20 cellular contexts compared by ENCODE assay signal in genomic region chr15:68082735-68083134, GRCh38.
"Had no signal": no experiment of that assay in that cellular context is flagged by ENCODE, and none has a peak within 500 bp of the region (broad histone marks: within the 10 kb centered on the region; RNA-seq: fewer than 3 reads in every experiment).

No MANE protein-coding gene starts in this region.

- H3K9me3 ChIP-seq: colonic mucosa, left ventricle myocardium inferior, testis, upper lobe of left lung had no signal

- H3K36me3 ChIP-seq: brain microvascular endothelial cell, colonic mucosa had no signal

- H3K4me3 Mint-ChIP-seq: activated CD4-positive, alpha-beta T cell treated with anti-CD3 and anti-CD28 coated beads for 36 hours; activated T-helper 1 cell treated with anti-CD3 and anti-CD28 coated beads, Interleukin-12 subunit alpha, Interleukin-12 subunit beta, Interleukin-2, Interleukin-4 antibody, amounts not matched to agents 30 ng/mL and 10 ng/mL and 1 ng/mL, durations not matched to agents 14 hours and 24 hours and 36 hours; natural killer cell treated with Interleukin-12 subunit alpha and Interleukin-12 subunit beta and Interleukin-15 and Interleukin-18, amount 100 ng/mL, for 72 hours; T-helper 2 cell treated with Interferon-gamma antibody and Interleukin-4, amounts not matched to agents 5 μg/mL and 100 μg/mL, for 36 hours; WTC11 had no signal

- H3K4me3 ChIP-seq: colonic mucosa, left ventricle myocardium inferior, testis, upper lobe of left lung had no signal

- H3K27me3 ChIP-seq: brain microvascular endothelial cell, colonic mucosa, testis, upper lobe of left lung had no signal

- H3K4me1 ChIP-seq: colonic mucosa had no signal

- ATAC-seq: activated CD4-positive, alpha-beta T cell treated with anti-CD3 and anti-CD28 coated beads for 36 hours; natural killer cell treated with Interleukin-12 subunit alpha and Interleukin-12 subunit beta and Interleukin-15 and Interleukin-18, amount 100 ng/mL, for 72 hours; WTC11 had no signal

- DNase-seq: activated CD4-positive, alpha-beta T cell treated with anti-CD3 and anti-CD28 coated beads for 36 hours; activated CD4-positive, alpha-beta T cell treated with anti-CD3 and anti-CD28 coated beads, Interleukin-2, amount 50 U/mL, for 48 hours; activated gamma-delta T cell treated with Interleukin-2 at 50 U/mL for 16 hours; activated T-cell treated with anti-CD3 and anti-CD28 coated beads for 4 hours; anterior cingulate cortex; brain microvascular endothelial cell; central memory CD4-positive, alpha-beta T cell; colonic mucosa; erythroblast; left ventricle myocardium inferior; mammary epithelial cell; retina; stimulated activated CD4-positive, alpha-beta T cell treated with anti-CD3 and anti-CD28 coated beads, Interleukin-15, amount 100 ng/mL, for 24 hours; stimulated activated CD4-positive, alpha-beta T cell treated with anti-CD3 and anti-CD28 coated beads, Interleukin-2, amount 100 ng/mL, for 48 hours; testis; upper lobe of left lung had no signal

- H3K27ac Mint-ChIP-seq: activated CD4-positive, alpha-beta T cell treated with anti-CD3 and anti-CD28 coated beads for 36 hours; activated T-helper 1 cell treated with anti-CD3 and anti-CD28 coated beads, Interleukin-12 subunit alpha, Interleukin-12 subunit beta, Interleukin-2, Interleukin-4 antibody, amounts not matched to agents 30 ng/mL and 10 ng/mL and 1 ng/mL, durations not matched to agents 14 hours and 24 hours and 36 hours; T-helper 2 cell treated with Interferon-gamma antibody and Interleukin-4, amounts not matched to agents 5 μg/mL and 100 μg/mL, for 36 hours had no signal

- H3K27me3 Mint-ChIP-seq: activated CD4-positive, alpha-beta T cell treated with anti-CD3 and anti-CD28 coated beads for 36 hours; natural killer cell treated with Interleukin-12 subunit alpha and Interleukin-12 subunit beta and Interleukin-15 and Interleukin-18, amount 100 ng/mL, for 72 hours had no signal

- H3K27ac ChIP-seq: brain microvascular endothelial cell, colonic mucosa, testis, upper lobe of left lung had no signal

- H3K9me3 Mint-ChIP-seq: activated T-helper 1 cell treated with anti-CD3 and anti-CD28 coated beads, Interleukin-12 subunit alpha, Interleukin-12 subunit beta, Interleukin-2, Interleukin-4 antibody, amounts not matched to agents 30 ng/mL and 10 ng/mL and 1 ng/mL, durations not matched to agents 14 hours and 24 hours and 36 hours; natural killer cell treated with Interleukin-12 subunit alpha and Interleukin-12 subunit beta and Interleukin-15 and Interleukin-18, amount 100 ng/mL, for 72 hours; T-helper 2 cell treated with Interferon-gamma antibody and Interleukin-4, amounts not matched to agents 5 μg/mL and 100 μg/mL, for 36 hours; WTC11 had no signal
